8 cellular contexts compared by ENCODE assay signal in genomic region chr16:29721167-29721879, GRCh38. TPM values are rescaled to one million over a fixed set of nuclear protein-coding genes. Genes with fewer than 3 reads are reported as not detected.
DNase-seq lines count a peak whose midpoint lies in the region; ATAC-seq, FAIRE-seq and TF ChIP-seq lines count a peak whose summit lies in the region.
"Not testable (repeated sequence)": the region's sequence is repeated elsewhere in the genome, so short reads cannot be mapped to it uniquely, and the experiment has no call there.

No MANE protein-coding gene starts in this region.

- peak overlapping the region; percentile 41 for H3K4me3 ChIP-seq in BLaER1
- not testable (repeated sequence) for H3K4me3 ChIP-seq in fibroblast of mammary gland (ENCODE audit: control insufficient read depth, low read depth, low read length)

- H3K27me3 ChIP-seq in BLaER1: not testable (repeated sequence)

- DNase-seq in GM18507 (ENCODE audit: extremely low spot score, insufficient read length, low read depth): not testable (repeated sequence)
- DNase-seq in NCI-H1930 (lab: John Stamatoyannopoulos, UW) (peak; percentile 60 to 80), SK-N-DZ (ENCODE audit: low spot score) (peak; percentile 85), fibroblast of mammary gland (ENCODE audit: low read depth) (peak; percentile 61), memory B cell (ENCODE audit: low spot score in 2 of 2) (peak in 1 of 2 donors; percentile 38)
- DNase-seq in activated naive CD4-positive, alpha-beta T cell treated with anti-CD3 and anti-CD28 coated beads, Interleukin-2, amount 50 U/mL, for 16 hours: peak; percentile 28
- DNase-seq in stimulated activated CD4-positive, alpha-beta T cell treated with anti-CD3 and anti-CD28 coated beads, Interleukin-1b, Interleukin-23, amount 100 ng/mL, for 48 hours: peak; percentile 37

- not testable (repeated sequence) for H3K9me3 ChIP-seq in BLaER1

- peak; percentile 76 for ATAC-seq in memory B cell (ENCODE audit: low read depth)

- peak overlapping the region; percentile 79 for H3K4me2 ChIP-seq in BLaER1

- peak; percentile 54 for TF ChIP-seq CTCF in fibroblast of mammary gland (conservative IDR thresholded peaks at IDR 0.05; ENCODE audit: control insufficient read depth, insufficient read depth, low read depth, low read length)

- H3K27me3 Mint-ChIP-seq in memory B cell: not testable (repeated sequence)

- peaks cover 10% of the 10 kb centered on the region for H3K4me1 Mint-ChIP-seq in memory B cell

- not testable (repeated sequence) for H4K20me1 ChIP-seq in BLaER1

- not testable (repeated sequence) for H3K36me3 ChIP-seq in BLaER1

- peak overlapping the region; percentile 87 for H3K27ac ChIP-seq in BLaER1

- H3K36me3 Mint-ChIP-seq in memory B cell: not testable (repeated sequence)

- H3K9ac ChIP-seq in BLaER1: peak overlapping the region; percentile 72

- peak overlapping the region; percentile 45 for H3K27ac Mint-ChIP-seq in memory B cell

- not testable (repeated sequence) for H3K9me3 Mint-ChIP-seq in memory B cell

- FAIRE-seq in GM18507 (lab: Jason Lieb, UNC): peak; percentile 79

- H3K4me3 Mint-ChIP-seq in memory B cell: peak overlapping the region; percentile 71

- H3K4me1 ChIP-seq in BLaER1: peaks cover 67% of the 10 kb centered on the region

RNA-seq across cellular contexts. Expression of gene C16orf54, which starts 24.5 kb away (rescaled TPM):
- polyA plus RNA-seq in SK-N-DZ (2014; cell fraction: cytosol; rRNA removed): not detected in 2 replicates
- not detected in 2 replicates for polyA plus RNA-seq in SK-N-DZ (2014; cell fraction: nucleus; rRNA removed)

RNA-seq across cellular contexts. Expression of gene QPRT, which starts 42.3 kb away (rescaled TPM):
- 171 and 173 TPM in 2 replicates for polyA plus RNA-seq in SK-N-DZ (2014; cell fraction: cytosol; rRNA removed)
- polyA plus RNA-seq in SK-N-DZ (2014; cell fraction: nucleus; rRNA removed): 105 TPM in 2 replicates

RNA-seq across cellular contexts. Expression of gene ZG16, which starts 56.7 kb away (rescaled TPM):
- not detected in 2 replicates for polyA plus RNA-seq in SK-N-DZ (2014; cell fraction: cytosol; rRNA removed)
- not detected in 2 replicates for polyA plus RNA-seq in SK-N-DZ (2014; cell fraction: nucleus; rRNA removed)

RNA-seq across cellular contexts. Expression of gene SPN, which starts 58.3 kb away (rescaled TPM):
- polyA plus RNA-seq in SK-N-DZ (2014; cell fraction: cytosol; rRNA removed): 1.1 and 1.8 TPM in 2 replicates
- polyA plus RNA-seq in SK-N-DZ (2014; cell fraction: nucleus; rRNA removed): 0.45 and 0.51 TPM in 2 replicates
